In genomic region chr12:81942588-81942987, GRCh38 we compare ENCODE assay signal across 13 cellular contexts.
DNase-seq lines count a peak whose midpoint lies in the region; ATAC-seq and TF ChIP-seq lines count a peak whose summit lies in the region.
"Had no signal": no experiment of that assay in that cellular context is flagged by ENCODE, and none has a peak within 500 bp of the region (broad histone marks: within the 10 kb centered on the region; RNA-seq: fewer than 3 reads in every experiment).

No MANE protein-coding gene starts in this region.

- TF ChIP-seq CTCF in Peyer's patch (IDR thresholded peaks at IDR 0.05) = no peak

- H3K9me3 Mint-ChIP-seq in immature natural killer cell = peaks cover 0 to 3% (median 0%) of the 10 kb centered on the region in 6 donors
- H3K9me3 Mint-ChIP-seq: stimulated activated memory B cell treated with anti-CD40 and anti-IgM and Interleukin-4, amounts not matched to agents 10 μg/mL and 1 μg/mL and 100 μg/mL, for 72 hours had no signal

- H3K27me3 Mint-ChIP-seq in immature natural killer cell (ENCODE audit: low read depth in 3 of 3) = peaks cover 0 to 2% (median 0%) of the 10 kb centered on the region in 3 donors
- H3K27me3 Mint-ChIP-seq: IgD-negative memory B cell; stimulated activated memory B cell treated with anti-CD40 and anti-IgM and Interleukin-4, amounts not matched to agents 10 μg/mL and 1 μg/mL and 100 μg/mL, for 72 hours had no signal

- no peaks in the 10 kb centered on the region for H3K4me1 ChIP-seq in Peyer's patch

- DNase-seq in NOMO-1 (lab: John Stamatoyannopoulos, UW; ENCODE audit: unreplicated experiment in 2 of 2) = peak; percentile 67 to 94
- DNase-seq in immature natural killer cell = peak; percentile 42 to 50 (median 46)
- no peak for DNase-seq in Peyer's patch
- DNase-seq in effector CD8-positive, alpha-beta T cell (lab: John Stamatoyannopoulos, UW) = no peak
- DNase-seq in stimulated activated CD4-positive, alpha-beta T cell treated with anti-CD3 and anti-CD28 coated beads, Interleukin-2, amount 100 ng/mL, for 24 hours = no peak
- DNase-seq: left ventricle myocardium superior, NCI-H774, WERI-Rb-1 had no signal

- H3K4me1 Mint-ChIP-seq in immature natural killer cell = peaks cover 57 to 65% of the 10 kb centered on the region in 2 donors
- H3K4me1 Mint-ChIP-seq: IgD-negative memory B cell; stimulated activated memory B cell treated with anti-CD40 and anti-IgM and Interleukin-4, amounts not matched to agents 10 μg/mL and 1 μg/mL and 100 μg/mL, for 72 hours had no signal

- no peak overlapping the region for H3K27ac ChIP-seq in Peyer's patch
- H3K27ac ChIP-seq: WERI-Rb-1 had no signal

- no peaks in the 10 kb centered on the region for H3K9me3 ChIP-seq in Peyer's patch

- ATAC-seq in GM18508 (IDR thresholded peaks at IDR 0.05; ENCODE audit: insufficient read depth, unreplicated experiment) = peak; percentile 63
- peak; percentile 67 for ATAC-seq in HG02678 (IDR thresholded peaks at IDR 0.05; ENCODE audit: unreplicated experiment)
- no peak for ATAC-seq in GM21717 (IDR thresholded peaks at IDR 0.05; ENCODE audit: unreplicated experiment)
- ATAC-seq: left ventricle myocardium superior; stimulated activated memory B cell treated with anti-CD40 and anti-IgM and Interleukin-4, amounts not matched to agents 10 μg/mL and 1 μg/mL and 100 μg/mL, for 72 hours had no signal

- peaks cover 0 to 20% (median 11%) of the 10 kb centered on the region in 3 donors for H3K36me3 Mint-ChIP-seq in immature natural killer cell
- H3K36me3 Mint-ChIP-seq: stimulated activated memory B cell treated with anti-CD40 and anti-IgM and Interleukin-4, amounts not matched to agents 10 μg/mL and 1 μg/mL and 100 μg/mL, for 72 hours had no signal

- no peak overlapping the region for H3K4me3 ChIP-seq in Peyer's patch

- H3K27me3 ChIP-seq in Peyer's patch = no peaks in the 10 kb centered on the region

- H3K4me3 Mint-ChIP-seq in immature natural killer cell = peak overlapping the region; percentile 76 to 85 (median 82)
- H3K4me3 Mint-ChIP-seq: IgD-negative memory B cell; stimulated activated memory B cell treated with anti-CD40 and anti-IgM and Interleukin-4, amounts not matched to agents 10 μg/mL and 1 μg/mL and 100 μg/mL, for 72 hours had no signal

- TF ChIP-seq POLR2A in Peyer's patch (IDR thresholded peaks at IDR 0.05) = no peak

- H3K27ac Mint-ChIP-seq in immature natural killer cell = peak overlapping the region; percentile 54 to 87 (median 76)
- H3K27ac Mint-ChIP-seq: IgD-negative memory B cell; stimulated activated memory B cell treated with anti-CD40 and anti-IgM and Interleukin-4, amounts not matched to agents 10 μg/mL and 1 μg/mL and 100 μg/mL, for 72 hours had no signal

- H3K36me3 ChIP-seq in Peyer's patch = no peaks in the 10 kb centered on the region
- H3K36me3 ChIP-seq: WERI-Rb-1 had no signal

Comparison
In these comparisons a context has a peak if more than half of its experiments do, and no peak if none do; other contexts are left out.
1. DNase-seq: peak in NOMO-1 (2 of 2) and immature natural killer cell (3 of 3); none in Peyer's patch (0 of 3), effector CD8-positive, alpha-beta T cell (single experiment) and stimulated activated CD4-positive, alpha-beta T cell treated with anti-CD3 and anti-CD28 coated beads, Interleukin-2, amount 100 ng/mL, for 24 hours (0 of 2).